Comparison of ENCODE assay signal across 10 cellular contexts in genomic region chr2:106885981-106886915, GRCh38. TPM values are rescaled to one million over a fixed set of nuclear protein-coding genes. Genes with fewer than 3 reads are reported as not detected.
DNase-seq lines count a peak whose midpoint lies in the region; ATAC-seq and TF ChIP-seq lines count a peak whose summit lies in the region.
"Had no signal": no experiment of that assay in that cellular context is flagged by ENCODE, and none has a peak within 500 bp of the region (broad histone marks: within the 10 kb centered on the region; RNA-seq: fewer than 3 reads in every experiment).

TSS of gene ST6GAL2 (minus strand) at chr2:106886167. CDS start at chr2:106843977, 42,190 bp downstream.

- ATAC-seq in GM19397 (IDR thresholded peaks at IDR 0.05; ENCODE audit: unreplicated experiment) (no peak), HG03175 (IDR thresholded peaks at IDR 0.05; ENCODE audit: unreplicated experiment) (no peak)
- no peak for ATAC-seq in naive thymus-derived CD8-positive, alpha-beta T cell
- ATAC-seq: Panc1 had no signal

- no peaks in the 10 kb centered on the region for H3K36me3 ChIP-seq in kidney epithelial cell (ENCODE audit: control insufficient read depth, insufficient read depth, low read length)
- no peaks in the 10 kb centered on the region for H3K36me3 ChIP-seq in testis (ENCODE audit: low read depth, missing control alignments)
- H3K36me3 ChIP-seq: BLaER1 treated with 17β-estradiol and CSF1 and Interleukin-3, amounts not matched to agents 10 nM and 100 nM had no signal

- H3K27me3 ChIP-seq in kidney epithelial cell (ENCODE audit: control insufficient read depth, insufficient read depth, low read length) (peaks cover 13% of the 10 kb centered on the region), testis (no peaks in the 10 kb centered on the region)
- H3K27me3 ChIP-seq: BLaER1 treated with 17β-estradiol and CSF1 and Interleukin-3, amounts not matched to agents 10 nM and 100 nM had no signal

- POLR2A ChIA-PET in naive thymus-derived CD8-positive, alpha-beta T cell (lab: Charles Lee) = no interaction called here

- no peaks in the 10 kb centered on the region for H3K36me3 Mint-ChIP-seq in brain
- H3K36me3 Mint-ChIP-seq in naive thymus-derived CD8-positive, alpha-beta T cell = peaks cover 0 to 2% (median 0%) of the 10 kb centered on the region in 3 donors

- no peaks in the 10 kb centered on the region for H3K9me3 Mint-ChIP-seq in brain
- H3K9me3 Mint-ChIP-seq in naive thymus-derived CD8-positive, alpha-beta T cell = peaks cover 0 to 2% (median 0%) of the 10 kb centered on the region in 9 donors

- TF ChIP-seq CTCF in brain (conservative IDR thresholded peaks at IDR 0.05) = peak in 1 of 2 experiments; percentile 11
- TF ChIP-seq CTCF in kidney epithelial cell (IDR thresholded peaks at IDR 0.05; ENCODE audit: insufficient read depth, low read length, poor library complexity, severe bottlenecking) = no peak
- TF ChIP-seq CTCF in testis (IDR thresholded peaks at IDR 0.05) = no peak

- no peaks in the 10 kb centered on the region for H3K9me3 ChIP-seq in testis

- H3K27me3 Mint-ChIP-seq in brain = peaks cover 12% of the 10 kb centered on the region
- H3K27me3 Mint-ChIP-seq in naive thymus-derived CD8-positive, alpha-beta T cell = peaks cover 15 to 30% (median 27%) of the 10 kb centered on the region in 5 donors

- H3K4me1 ChIP-seq in testis = no peaks in the 10 kb centered on the region

- WGBS in testis, 2 donors = 1% methylated on average over 45 to 110 of the region's 118 CpGs

- peak within 1 kb of the TSS; percentile 92 to 98 (median 95) for H3K27ac Mint-ChIP-seq in brain
- H3K27ac Mint-ChIP-seq in naive thymus-derived CD8-positive, alpha-beta T cell = peak within 1 kb of the TSS in 1 of 10 donors; percentile 61

- H3K4me3 ChIP-seq in kidney epithelial cell (ENCODE audit: low read depth, low read length) = peak within 1 kb of the TSS; percentile 53
- peak within 1 kb of the TSS; percentile 52 to 69 for H3K4me3 ChIP-seq in testis
- H3K4me3 ChIP-seq: BLaER1 treated with 17β-estradiol and CSF1 and Interleukin-3, amounts not matched to agents 10 nM and 100 nM had no signal

- peaks cover 49% of the 10 kb centered on the region for H3K4me1 Mint-ChIP-seq in brain
- H3K4me1 Mint-ChIP-seq in naive thymus-derived CD8-positive, alpha-beta T cell = peaks cover 0 to 7% (median 1%) of the 10 kb centered on the region in 4 donors

- intact Hi-C loops in testis (cut with DNase I; ENCODE audit: low total_unique reads) = no loop called here

- DNase-seq in NCI-H1694 treated with DMSO at 0.1 percent for 48 hours (lab: John Stamatoyannopoulos, UW) (peak; percentile 15), NCI-H1694 (lab: John Stamatoyannopoulos, UW) (no peak), kidney epithelial cell (ENCODE audit: low read depth) (no peak), testis (peak; percentile 79)
- DNase-seq in naive thymus-derived CD8-positive, alpha-beta T cell = no peak

- TF ChIP-seq POLR2A in testis (IDR thresholded peaks at IDR 0.05) = no peak

- peak within 1 kb of the TSS; percentile 65 to 72 for H3K27ac ChIP-seq in testis
- H3K27ac ChIP-seq: BLaER1 treated with 17β-estradiol and CSF1 and Interleukin-3, amounts not matched to agents 10 nM and 100 nM had no signal

- peak within 1 kb of the TSS; percentile 97 to 99 (median 98) for H3K4me3 Mint-ChIP-seq in brain
- peak within 1 kb of the TSS in 2 of 10 donors; percentile 10 to 31 for H3K4me3 Mint-ChIP-seq in naive thymus-derived CD8-positive, alpha-beta T cell

RNA-seq across cellular contexts. Expression of gene ST6GAL2, which starts in this region (rescaled TPM):
- polyA plus RNA-seq in brain (ENCODE audit: insufficient read depth, low read depth, low replicate concordance) (4.3 TPM), testis (ENCODE audit: insufficient read depth, low read depth, low replicate concordance) (14.3 TPM)
- total RNA-seq in kidney epithelial cell (4.5 and 5.3 TPM in 2 replicates), testis (10 to 100 TPM; 83.8 to 95.6 TPM)
- not detected for total RNA-seq in naive thymus-derived CD8-positive, alpha-beta T cell
- polyA plus RNA-seq in naive thymus-derived CD8-positive, alpha-beta T cell = not detected

Comparison
In these comparisons a context has a peak if more than half of its experiments do, and no peak if none do; other contexts are left out.
1. RNA of gene ST6GAL2 (total RNA-seq): 83.8 to 95.6 TPM in testis; 4.5 to 5.3 TPM in kidney epithelial cell and not detected in naive thymus-derived CD8-positive, alpha-beta T cell; every median in the first group is over 10 times any median in the second.
2. DNase-seq: peak in NCI-H1694 treated with DMSO at 0.1 percent for 48 hours (single experiment) and testis (single experiment); none in NCI-H1694 (single experiment), kidney epithelial cell (single experiment) and naive thymus-derived CD8-positive, alpha-beta T cell (0 of 10).